ENCODE assay signal across 19 cellular contexts in genomic region chr3:147397155-147397888, GRCh38. TPM values are rescaled to one million over a fixed set of nuclear protein-coding genes. Genes with fewer than 3 reads are reported as not detected.
DNase-seq lines count a peak whose midpoint lies in the region; ATAC-seq and TF ChIP-seq lines count a peak whose summit lies in the region.
"Had no signal": no experiment of that assay in that cellular context is flagged by ENCODE, and none has a peak within 500 bp of the region (broad histone marks: within the 10 kb centered on the region; RNA-seq: fewer than 3 reads in every experiment).

No MANE protein-coding gene starts in this region.

- peaks cover 4% of the 10 kb centered on the region for H3K9me3 Mint-ChIP-seq in natural killer cell treated with Interleukin-12 subunit alpha and Interleukin-12 subunit beta and Interleukin-15 and Interleukin-18, amount 100 ng/mL, for 72 hours
- H3K9me3 Mint-ChIP-seq: activated naive CD8-positive, alpha-beta T cell treated with anti-CD3 and anti-CD28 coated beads, Interleukin-2, amount 50 U/mL, for 24 hours had no signal

- peak overlapping the region; percentile 44 for H3K56ac ChIP-seq in mesendoderm (ENCODE audit: low read length)

- H3K27ac ChIP-seq in ACC112 (ENCODE audit: low read depth, low read length) (no peak overlapping the region), HUES64 (ENCODE audit: low read depth, low read length) (peak overlapping the region; percentile 50; the same call in 1 of the 2 replicates), dorsolateral prefrontal cortex (peak overlapping the region in 54 of 59 donors; percentile 21 to 99 (median 96)), mesendoderm (ENCODE audit: low read depth, low read length) (no peak overlapping the region), smooth muscle cell (ENCODE audit: low read depth) (no peak overlapping the region)
- H3K27ac ChIP-seq: parathyroid adenoma, upper lobe of left lung had no signal

- H4K20me1 ChIP-seq in smooth muscle cell (ENCODE audit: low read depth), result no peaks in the 10 kb centered on the region

- H2AK5ac ChIP-seq in mesendoderm (ENCODE audit: low read length), result no peak overlapping the region

- H3K4ac ChIP-seq in mesendoderm (ENCODE audit: low read depth, low read length), result no peak overlapping the region

- H4K5ac ChIP-seq in mesendoderm (ENCODE audit: low read length), result no peak overlapping the region

- peak in 1 of 10 donors; percentile 96 for DNase-seq in dorsolateral prefrontal cortex
- DNase-seq in mesendoderm, result peak; percentile 86
- no peak for DNase-seq in globus pallidus (ENCODE audit: low spot score)
- no peak for DNase-seq in smooth muscle cell (lab: John Stamatoyannopoulos, UW; ENCODE audit: unreplicated experiment)
- DNase-seq in DMS 273 treated with DMSO at 0.1 percent for 48 hours (lab: John Stamatoyannopoulos, UW), result no peak
- DNase-seq in natural killer cell treated with Interleukin-12 subunit alpha and Interleukin-12 subunit beta and Interleukin-15 and Interleukin-18, amount 100 ng/mL, for 72 hours (ENCODE audit: low spot score), result no peak
- DNase-seq: activated CD8-positive, alpha-beta memory T cell treated with anti-CD3 and anti-CD28 coated beads, Interleukin-2, amount 50 U/mL, for 48 hours; activated naive CD8-positive, alpha-beta T cell treated with anti-CD3 and anti-CD28 coated beads, Interleukin-2, amount 50 U/mL, for 24 hours; DMS53; effector memory CD4-positive, alpha-beta T cell had no signal

- TF ChIP-seq CTCF in dorsolateral prefrontal cortex (IDR thresholded peaks at IDR 0.05 in 54 of 56, conservative IDR thresholded peaks at IDR 0.05 in 2 of 56; ENCODE audit: low read depth in 1 of 56, partially characterized antibody in 56 of 56) (no peak), smooth muscle cell (IDR thresholded peaks at IDR 0.05; ENCODE audit: borderline replicate concordance, insufficient read depth, poor library complexity, severe bottlenecking) (no peak)

- no peak overlapping the region for H4K8ac ChIP-seq in mesendoderm (ENCODE audit: low read depth, low read length)

- H3K18ac ChIP-seq in mesendoderm (ENCODE audit: low read length), result no peak overlapping the region

- no peak overlapping the region for H2BK120ac ChIP-seq in mesendoderm (ENCODE audit: low read depth, low read length)

- H3K4me1 ChIP-seq in ACC112 (ENCODE audit: control insufficient read depth, insufficient read depth, low read length, unreplicated experiment) (no peaks in the 10 kb centered on the region), HUES64 (ENCODE audit: insufficient read depth, low read length) (peaks cover 54% of the 10 kb centered on the region), mesendoderm (ENCODE audit: control insufficient read depth, low read depth, low read length) (peaks cover 6% of the 10 kb centered on the region), smooth muscle cell (ENCODE audit: low read depth) (peaks cover 29% of the 10 kb centered on the region)
- H3K4me1 ChIP-seq: parathyroid adenoma had no signal

- intact Hi-C loops in dorsolateral prefrontal cortex (cut with DNase I), result loop anchor here (10.0 kb wide), 2 partner anchors 117 to 677 kb away; no protein-coding TSS in a partner anchor

- H3K79me2 ChIP-seq in ACC112 (ENCODE audit: control insufficient read depth, insufficient read depth, low read length, unreplicated experiment), result no peaks in the 10 kb centered on the region
- H3K79me2 ChIP-seq in mesendoderm (ENCODE audit: control insufficient read depth, insufficient read depth, low read length), result no peaks in the 10 kb centered on the region
- no peaks in the 10 kb centered on the region for H3K79me2 ChIP-seq in smooth muscle cell (ENCODE audit: low read depth)
- H3K79me2 ChIP-seq: parathyroid adenoma had no signal

- no peak overlapping the region for H2BK5ac ChIP-seq in mesendoderm (ENCODE audit: low read length)

- H3K27me3 Mint-ChIP-seq in natural killer cell treated with Interleukin-12 subunit alpha and Interleukin-12 subunit beta and Interleukin-15 and Interleukin-18, amount 100 ng/mL, for 72 hours, result peaks cover 41 to 50% of the 10 kb centered on the region in 2 donors

- H3K27ac Mint-ChIP-seq in natural killer cell treated with Interleukin-12 subunit alpha and Interleukin-12 subunit beta and Interleukin-15 and Interleukin-18, amount 100 ng/mL, for 72 hours, result no peak overlapping the region
- H3K27ac Mint-ChIP-seq: activated naive CD8-positive, alpha-beta T cell treated with anti-CD3 and anti-CD28 coated beads, Interleukin-2, amount 50 U/mL, for 24 hours had no signal

- H3K4me2 ChIP-seq in mesendoderm (ENCODE audit: low read length), result peak overlapping the region; percentile 13
- no peak overlapping the region for H3K4me2 ChIP-seq in smooth muscle cell

- H3K36me3 Mint-ChIP-seq in natural killer cell treated with Interleukin-12 subunit alpha and Interleukin-12 subunit beta and Interleukin-15 and Interleukin-18, amount 100 ng/mL, for 72 hours, result peaks cover 9% of the 10 kb centered on the region

- ATAC-seq in natural killer cell treated with Interleukin-12 subunit alpha and Interleukin-12 subunit beta and Interleukin-15 and Interleukin-18, amount 100 ng/mL, for 72 hours, result no peak
- ATAC-seq: activated naive CD8-positive, alpha-beta T cell treated with anti-CD3 and anti-CD28 coated beads, Interleukin-2, amount 50 U/mL, for 24 hours had no signal

- no peaks in the 10 kb centered on the region for H3F3A ChIP-seq in smooth muscle cell (ENCODE audit: low read depth)

- no peaks in the 10 kb centered on the region for H3K79me1 ChIP-seq in mesendoderm (ENCODE audit: low read length)

- H3K4me3 ChIP-seq in ACC112 (ENCODE audit: low read depth, low read length) (peak overlapping the region; percentile 38), HUES64 (ENCODE audit: low read length) (peak overlapping the region; percentile 60), dorsolateral prefrontal cortex (peak overlapping the region in 46 of 59 donors; percentile 3 to 86 (median 69)), mesendoderm (ENCODE audit: low read length) (no peak overlapping the region), smooth muscle cell (no peak overlapping the region)
- H3K4me3 ChIP-seq: upper lobe of left lung had no signal

- no peak overlapping the region for H3K4me3 Mint-ChIP-seq in natural killer cell treated with Interleukin-12 subunit alpha and Interleukin-12 subunit beta and Interleukin-15 and Interleukin-18, amount 100 ng/mL, for 72 hours
- H3K4me3 Mint-ChIP-seq: activated naive CD8-positive, alpha-beta T cell treated with anti-CD3 and anti-CD28 coated beads, Interleukin-2, amount 50 U/mL, for 24 hours had no signal

- no peak overlapping the region for H3K23ac ChIP-seq in mesendoderm (ENCODE audit: low read length)

- H2BK15ac ChIP-seq in mesendoderm (replicated peaks; ENCODE audit: low read depth), result no peak overlapping the region

- WGBS in HUES64, result 1% methylated on average over 35 of the region's 35 CpGs
- WGBS in mesendoderm (ENCODE audit: extremely low coverage, insufficient coverage, low lambda C conversion rate), result no CpG with 5 or more reads among the region's 35 CpGs
- WGBS in smooth muscle cell (ENCODE audit: low lambda C conversion rate), result 4% methylated on average over 32 of the region's 35 CpGs

- no peaks in the 10 kb centered on the region for H3K36me3 ChIP-seq in ACC112 (ENCODE audit: insufficient read depth, low read length)
- no peaks in the 10 kb centered on the region for H3K36me3 ChIP-seq in HUES64 (ENCODE audit: insufficient read depth, low read length)
- H3K36me3 ChIP-seq in mesendoderm (ENCODE audit: control insufficient read depth, insufficient read depth, low read length), result no peaks in the 10 kb centered on the region
- no peaks in the 10 kb centered on the region for H3K36me3 ChIP-seq in smooth muscle cell (ENCODE audit: low read depth)
- H3K36me3 ChIP-seq: upper lobe of left lung had no signal

- H3K4me1 Mint-ChIP-seq in natural killer cell treated with Interleukin-12 subunit alpha and Interleukin-12 subunit beta and Interleukin-15 and Interleukin-18, amount 100 ng/mL, for 72 hours (ENCODE audit: low read depth in 2 of 2), result no peaks in the 10 kb centered on the region

- peaks cover 98% of the 10 kb centered on the region for H3K27me3 ChIP-seq in ACC112 (ENCODE audit: insufficient read depth, low read length)
- peaks cover 99% of the 10 kb centered on the region for H3K27me3 ChIP-seq in HUES64 (ENCODE audit: insufficient read depth, low read length)
- H3K27me3 ChIP-seq in dorsolateral prefrontal cortex, result peaks cover 0 to 98% (median 46%) of the 10 kb centered on the region in 45 donors
- peaks cover 61% of the 10 kb centered on the region for H3K27me3 ChIP-seq in mesendoderm (ENCODE audit: insufficient read depth, low read length, poor library complexity)
- peaks cover 100% of the 10 kb centered on the region for H3K27me3 ChIP-seq in smooth muscle cell (ENCODE audit: low read depth)

- H3K9ac ChIP-seq in HUES64 (ENCODE audit: low read depth, low read length), result peak overlapping the region; percentile 60
- H3K9ac ChIP-seq in mesendoderm (ENCODE audit: low read length), result no peak overlapping the region
- no peak overlapping the region for H3K9ac ChIP-seq in smooth muscle cell (ENCODE audit: low read depth)
- H3K9ac ChIP-seq: parathyroid adenoma had no signal

- no peaks in the 10 kb centered on the region for H3K9me3 ChIP-seq in HUES64 (ENCODE audit: insufficient read depth, low read depth, low read length)
- no peaks in the 10 kb centered on the region for H3K9me3 ChIP-seq in smooth muscle cell (replicated peaks; ENCODE audit: low read depth)

- no peak overlapping the region for H2AFZ ChIP-seq in ACC112 (ENCODE audit: low read length, unreplicated experiment)
- no peak overlapping the region for H2AFZ ChIP-seq in smooth muscle cell (ENCODE audit: low read depth)
- H2AFZ ChIP-seq: parathyroid adenoma had no signal

RNA-seq across cellular contexts. Expression of gene ZIC4, which starts 9.0 kb away (rescaled TPM):
- 0.40 TPM for polyA plus RNA-seq in HUES64 (2013, experiment 1 of 2)
- 2.3 TPM for polyA plus RNA-seq in HUES64 (2013, experiment 2 of 2)
- total RNA-seq in dorsolateral prefrontal cortex (10 to 100 TPM in 8 of 120 experiments, 1 to 10 TPM in 112; 1.5 to 13.5 (median 4.8) TPM), smooth muscle cell (not detected in 2 replicates)
- polyA plus RNA-seq in mesendoderm (2013, experiment 1 of 2), result 0.01 TPM
- 0.01 TPM for polyA plus RNA-seq in mesendoderm (2013, experiment 2 of 2)
- not detected in 2 replicates for polyA plus RNA-seq in smooth muscle cell
- total RNA-seq in natural killer cell treated with Interleukin-12 subunit alpha and Interleukin-12 subunit beta and Interleukin-15 and Interleukin-18, amount 100 ng/mL, for 72 hours, result not detected
- total RNA-seq: glomerular endothelial cell, HT-29, liver, SK-MEL-5, upper lobe of left lung had no signal
- polyA plus RNA-seq: AG04450 had no signal

RNA-seq across cellular contexts. Expression of gene ZIC1, which starts 11.8 kb away (rescaled TPM):
- polyA plus RNA-seq in HUES64 (2013, experiment 1 of 2), result 5.2 TPM
- polyA plus RNA-seq in HUES64 (2013, experiment 2 of 2), result 19.0 TPM
- total RNA-seq in dorsolateral prefrontal cortex (100 to 1,000 TPM in 1 of 120 experiments, 10 to 100 TPM in 119; 17.4 to 211 (median 34.4) TPM), smooth muscle cell (not detected in 2 replicates)
- 1.0 TPM for polyA plus RNA-seq in mesendoderm (2013, experiment 1 of 2)
- polyA plus RNA-seq in mesendoderm (2013, experiment 2 of 2), result 0.84 TPM
- not detected in 2 replicates for polyA plus RNA-seq in smooth muscle cell
- not detected for total RNA-seq in natural killer cell treated with Interleukin-12 subunit alpha and Interleukin-12 subunit beta and Interleukin-15 and Interleukin-18, amount 100 ng/mL, for 72 hours
- total RNA-seq: HT-29, liver, upper lobe of left lung had no signal
- polyA plus RNA-seq: AG04450 had no signal

Comparison
In these comparisons a context has a peak if more than half of its experiments do, and no peak if none do; other contexts are left out.
1. H3K27ac ChIP-seq: peak in HUES64 (single experiment) and dorsolateral prefrontal cortex (54 of 59); none in ACC112 (single experiment), mesendoderm (single experiment) and smooth muscle cell (single experiment).
2. H3K4me3 ChIP-seq: peak in ACC112 (single experiment), HUES64 (single experiment) and dorsolateral prefrontal cortex (46 of 59); none in mesendoderm (single experiment) and smooth muscle cell (single experiment).
3. RNA of gene ZIC1, which starts 11.8 kb away (total RNA-seq): 17.4 to 211 TPM in dorsolateral prefrontal cortex; not detected in smooth muscle cell and not detected in natural killer cell treated with Interleukin-12 subunit alpha and Interleukin-12 subunit beta and Interleukin-15 and Interleukin-18, amount 100 ng/mL, for 72 hours; every median in the first group is over 10 times any median in the second.